ENCODE assay signal across 1 cellular context in genomic region chr12:7142057-7142644, GRCh38.
TF ChIP-seq lines count a peak whose summit lies in the region.

No MANE protein-coding gene starts in this region.

TF ChIP-seq in HepG2, 621 proteins besides CTCF, POLR2A, EP300 and RAD21:
- TF ChIP-seq ZNF180 (CRISPR knock-in tag; IDR thresholded peaks at IDR 0.05; ENCODE audit: borderline replicate concordance, low read depth) = no peak
- TF ChIP-seq XRCC5 (optimal IDR thresholded peaks at IDR 0.05; ENCODE audit: low read length) = peak; percentile 34
- TF ChIP-seq SMC3 (IDR thresholded peaks at IDR 0.05; ENCODE audit: low read length) = peak; percentile 63
- TF ChIP-seq STAG1 (CRISPR knock-in tag; IDR thresholded peaks at IDR 0.05) = peak; percentile 45; the same call in 1 of the 2 replicates
TF ChIP-seq in HepG2: peak in this region for 3.
